ENCODE assay signal across 17 cellular contexts in genomic region chr9:97518166-97518908, GRCh38. TPM values are rescaled to one million over a fixed set of nuclear protein-coding genes. Genes with fewer than 3 reads are reported as not detected.
A peak's percentile ranks its signal among the peaks of the same experiment; 100 is the strongest.
DNase-seq lines count a peak whose midpoint lies in the region; ATAC-seq and TF ChIP-seq lines count a peak whose summit lies in the region.
"Had no signal": no experiment of that assay in that cellular context is flagged by ENCODE, and none has a peak within 500 bp of the region (broad histone marks: within the 10 kb centered on the region; RNA-seq: fewer than 3 reads in every experiment).

No MANE protein-coding gene starts in this region.

- DNase-seq in right atrium auricular region (ENCODE audit: low spot score) (no peak), heart left ventricle (no peak), lower lobe of right lung (no peak), sigmoid colon (no peak), vagina (ENCODE audit: extremely low spot score in 2 of 2) (no peak), SKM-1 treated with dmso at 0.1 percent for 144 hours (lab: John Stamatoyannopoulos, UW; ENCODE audit: unreplicated experiment) (no peak), A673 (ENCODE audit: low spot score) (no peak)
- DNase-seq: amygdala; effector memory CD4-positive, alpha-beta T cell; hippocampal formation; occipital lobe; stimulated activated CD4-positive, alpha-beta T cell treated with anti-CD3 and anti-CD28 coated beads, Interleukin-4, amount 100 ng/mL, for 4 hours; T-helper 9 cell had no signal

- H3K27ac ChIP-seq in right atrium auricular region (peak overlapping the region; percentile 79 to 85), heart left ventricle (peak overlapping the region in 5 of 12 donors; percentile 3 to 80 (median 69)), lower lobe of right lung (peak overlapping the region; percentile 47), sigmoid colon (peak overlapping the region; percentile 82 to 90 (median 86)), vagina (peak overlapping the region; percentile 87), A673 (ENCODE audit: low read depth, low read length, poor library complexity, severe bottlenecking) (no peak overlapping the region)
- H3K27ac ChIP-seq: SK-N-MC had no signal

- no peak overlapping the region for H3K4me3 ChIP-seq in right atrium auricular region
- H3K4me3 ChIP-seq in heart left ventricle = no peak overlapping the region
- no peak overlapping the region for H3K4me3 ChIP-seq in lower lobe of right lung
- no peak overlapping the region for H3K4me3 ChIP-seq in sigmoid colon
- H3K4me3 ChIP-seq in vagina = no peak overlapping the region
- no peak overlapping the region for H3K4me3 ChIP-seq in A673 (ENCODE audit: low read depth, low read length, poor library complexity, severe bottlenecking)
- H3K4me3 ChIP-seq: SK-N-MC had no signal

- H3K4me1 ChIP-seq in right atrium auricular region = peaks cover 0 to 92% of the 10 kb centered on the region in 2 donors
- H3K4me1 ChIP-seq in heart left ventricle = peaks cover 3 to 90% (median 39%) of the 10 kb centered on the region in 12 donors
- H3K4me1 ChIP-seq in lower lobe of right lung = peaks cover 26% of the 10 kb centered on the region
- H3K4me1 ChIP-seq in sigmoid colon = peaks cover 0 to 80% (median 72%) of the 10 kb centered on the region in 4 donors
- peaks cover 58% of the 10 kb centered on the region for H3K4me1 ChIP-seq in vagina
- peaks cover 11% of the 10 kb centered on the region for H3K4me1 ChIP-seq in A673 (ENCODE audit: insufficient read depth, low read length, poor library complexity, severe bottlenecking)

- TF ChIP-seq CTCF in right atrium auricular region (IDR thresholded peaks at IDR 0.05) = no peak
- no peak for TF ChIP-seq CTCF in heart left ventricle (IDR thresholded peaks at IDR 0.05)
- no peak for TF ChIP-seq CTCF in lower lobe of right lung (IDR thresholded peaks at IDR 0.05)
- no peak for TF ChIP-seq CTCF in sigmoid colon (IDR thresholded peaks at IDR 0.05)
- no peak for TF ChIP-seq CTCF in vagina (IDR thresholded peaks at IDR 0.05)
- no peak for TF ChIP-seq CTCF in A673 (conservative IDR thresholded peaks at IDR 0.05; ENCODE audit: low read depth, low read length)

- no TSS peak for BruUV-seq in A673 (replicated peaks; lab: Mats Ljungman, UMichigan)

- TF ChIP-seq POLR2A in heart left ventricle (IDR thresholded peaks at IDR 0.05) = no peak
- TF ChIP-seq POLR2A in sigmoid colon (IDR thresholded peaks at IDR 0.05) = no peak
- no peak for TF ChIP-seq POLR2A in vagina (IDR thresholded peaks at IDR 0.05)

- ATAC-seq in heart left ventricle (no peak), lower lobe of right lung (no peak), GM19023 (IDR thresholded peaks at IDR 0.05; ENCODE audit: unreplicated experiment) (no peak)
- ATAC-seq: activated CD8-positive, alpha-beta memory T cell treated with anti-CD3 and anti-CD28 coated beads, Interleukin-2, amount 10 ng/mL, durations not matched to agents 7 days and 5 days had no signal

- H3K36me3 ChIP-seq in right atrium auricular region = peaks cover 3% of the 10 kb centered on the region
- peaks cover 0 to 2% (median 0%) of the 10 kb centered on the region in 9 donors for H3K36me3 ChIP-seq in heart left ventricle
- no peaks in the 10 kb centered on the region for H3K36me3 ChIP-seq in lower lobe of right lung
- no peaks in the 10 kb centered on the region for H3K36me3 ChIP-seq in sigmoid colon
- no peaks in the 10 kb centered on the region for H3K36me3 ChIP-seq in vagina
- no peaks in the 10 kb centered on the region for H3K36me3 ChIP-seq in A673 (ENCODE audit: insufficient read depth, low read length, poor library complexity, severe bottlenecking)

- H3K9me3 ChIP-seq in right atrium auricular region (no peaks in the 10 kb centered on the region), heart left ventricle (no peaks in the 10 kb centered on the region), lower lobe of right lung (no peaks in the 10 kb centered on the region), sigmoid colon (no peaks in the 10 kb centered on the region), vagina (no peaks in the 10 kb centered on the region), A673 (ENCODE audit: low read depth, low read length, poor library complexity, severe bottlenecking) (no peaks in the 10 kb centered on the region)

- CTCF ChIA-PET in A673 (lab: Charles Lee) = interaction anchor here (0.6 to 0.8 kb wide), 2 partner anchors 81 to 193 kb away, joined by 3 to 4 read pairs; no protein-coding TSS in a partner anchor

- intact Hi-C loops in heart left ventricle (cut with DNase I) (no loop called here), lower lobe of right lung (cut with DNase I) (no loop called here), sigmoid colon (cut with DNase I) (loop anchor here (5.0 kb wide), 1 partner anchor 74 kb away; no protein-coding TSS in a partner anchor), vagina (cut with DNase I) (no loop called here), A673 (cut with micrococcal nuclease; ENCODE audit: unreplicated experiment) (no loop called here)

- 65 to 73% (median 69%) methylated on average over 9 of the region's 9 CpGs for whole genome bisulfite sequencing in heart left ventricle, 4 donors
- WGBS in sigmoid colon, 2 donors = 75 to 82% methylated on average over 9 of the region's 9 CpGs

- H3K27me3 ChIP-seq in right atrium auricular region (no peaks in the 10 kb centered on the region), heart left ventricle (no peaks in the 10 kb centered on the region), lower lobe of right lung (ENCODE audit: low read depth) (no peaks in the 10 kb centered on the region), sigmoid colon (no peaks in the 10 kb centered on the region), vagina (no peaks in the 10 kb centered on the region), A673 (replicated peaks; ENCODE audit: insufficient read depth, low read depth, low read length, poor library complexity) (no peaks in the 10 kb centered on the region)

- POLR2A ChIA-PET in A673 (lab: Charles Lee; ENCODE audit: low non-redundant PET) = no interaction called here

- TF ChIP-seq EP300 in sigmoid colon (IDR thresholded peaks at IDR 0.05) = no peak

RNA-seq across cellular contexts. Expression of gene TMOD1, which starts 16.9 kb away (rescaled TPM):
- total RNA-seq in right atrium auricular region (100 to 1,000 TPM; 118 to 122 TPM), heart left ventricle (100 to 1,000 TPM; 106 to 201 (median 176) TPM), lower lobe of right lung (7.9 TPM), sigmoid colon (10 to 100 TPM; 28.5 to 56.8 (median 38.5) TPM), vagina (21.1 TPM), A673 (2021) (0.09 and 0.24 TPM in 2 replicates)
- polyA plus RNA-seq in heart left ventricle (100 to 1,000 TPM in 1 of 2 donors, 10 to 100 TPM in 1; 96.4 to 136 TPM), sigmoid colon (1 to 10 TPM; 1.6 to 5.8 (median 4.2) TPM)
- total RNA-seq: OCI-LY7 had no signal
